In the genomic region with DNA sequence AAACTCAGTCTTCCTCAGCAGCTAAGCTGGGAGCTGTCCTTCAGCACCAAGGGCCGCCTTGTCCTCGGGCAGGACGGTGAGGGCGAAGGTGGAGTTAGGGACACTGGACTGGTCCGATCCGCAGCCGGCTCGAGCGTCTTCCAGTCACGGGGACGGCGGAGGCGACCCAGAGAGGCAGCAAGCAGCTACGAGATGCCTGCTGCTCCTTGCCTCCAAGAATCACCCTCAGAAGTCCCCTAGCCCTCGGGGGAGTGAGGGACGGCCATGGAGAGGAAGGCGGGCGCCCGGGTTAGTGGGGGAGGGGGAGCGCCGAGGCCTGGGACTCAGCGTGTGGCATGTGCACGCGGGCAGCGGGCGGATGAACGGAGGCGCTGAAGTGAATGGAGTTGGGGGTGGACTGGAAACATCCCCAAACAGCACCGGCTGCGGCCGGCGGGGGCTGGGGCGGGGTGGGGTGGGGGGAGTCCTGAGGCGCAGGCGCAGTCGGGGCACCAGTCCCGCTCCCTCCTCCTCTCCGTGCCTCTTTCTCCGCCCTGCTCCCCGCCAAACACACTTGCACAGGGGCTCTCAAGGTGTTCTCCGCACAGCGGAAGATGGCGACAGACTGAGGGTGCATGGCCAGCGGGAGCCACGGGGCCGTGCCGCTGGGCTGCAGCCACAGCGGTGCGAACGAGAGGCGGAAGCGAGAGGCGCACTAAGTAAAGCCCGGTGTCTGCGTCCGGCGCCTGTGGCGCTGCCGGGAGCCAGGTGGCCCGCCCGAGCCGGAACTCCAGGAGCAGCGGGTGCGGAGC, we compare ENCODE assay signal across 8 cellular contexts. TPM values are rescaled to one million over a fixed set of nuclear protein-coding genes. Genes with fewer than 3 reads are reported as not detected.
DNase-seq lines count a peak whose midpoint lies in the region; FAIRE-seq and TF ChIP-seq lines count a peak whose summit lies in the region.

TSS of gene NALF2 (plus strand) at position 492 of the 791 bp plus-strand sequence. CDS start 957 bp downstream, outside the sequence.

- 0 to 43% (median 4%) methylated on average over 11 to 57 of the region's 64 CpGs for WGBS in spleen, 5 donors

- H3K9me3 ChIP-seq in spleen: no peaks in the 10 kb centered on the region

- peaks cover 0 to 22% (median 3%) of the 10 kb centered on the region in 6 donors for H3K4me1 ChIP-seq in spleen

- TF ChIP-seq CTCF in spleen (IDR thresholded peaks at IDR 0.05 in 8 of 11, conservative IDR thresholded peaks at IDR 0.05 in 3 of 11): no peak

- no peak for FAIRE-seq in HTR-8/SVneo (lab: Jason Lieb, UNC)

- H3K27ac ChIP-seq in caudate nucleus (ENCODE audit: low read depth, low read length): peak within 1 kb of the TSS; percentile 52
- peak within 1 kb of the TSS in 1 of 8 donors; percentile 38 for H3K27ac ChIP-seq in spleen

- no peak for TF ChIP-seq POLR2A in spleen (IDR thresholded peaks at IDR 0.05)

- DNase-seq in COLO668 (lab: John Stamatoyannopoulos, UW; ENCODE audit: unreplicated experiment) (peak; percentile 80), HTR-8/SVneo (ENCODE audit: insufficient read length, low spot score) (peak; percentile 9), RPMI7951 (ENCODE audit: low read depth) (peak; percentile 43), caudate nucleus (lab: John Stamatoyannopoulos, UW) (peak in 49 of 61 donors; percentile 1 to 69 (median 29)), islet precursor cell (peak; percentile 90), spleen (no peak), amniotic stem cell (lab: John Stamatoyannopoulos, UW) (no peak), cortex of kidney (lab: John Stamatoyannopoulos, UW) (no peak)

- intact Hi-C loops in spleen (cut with DNase I; ENCODE audit: low total_unique reads): no loop called here

- H3K27me3 ChIP-seq in spleen (replicated peaks in 1 of 7): peaks cover 0 to 66% (median 27%) of the 10 kb centered on the region in 7 donors

- no peaks in the 10 kb centered on the region for H3K36me3 ChIP-seq in spleen

- H3K4me3 ChIP-seq in spleen: peak within 1 kb of the TSS; percentile 22 to 71 (median 38)

RNA-seq across cellular contexts. Expression of gene NALF2, which starts in this region (rescaled TPM):
- not detected in 2 replicates for total RNA-seq in RPMI7951 (2014; rRNA removed; shearing (Covaris generic))
- total RNA-seq in spleen: 1 to 10 TPM in 2 of 7 donors, under 1 TPM in 4, not detected in 1; 0.07 to 3.7 (median 0.46) TPM
- under 1 TPM in 2 of 3 donors, not detected in 1; 0.03 to 0.06 TPM for polyA plus RNA-seq in spleen

Comparison
In these comparisons a context has a peak if more than half of its experiments do, and no peak if none do; other contexts are left out.
1. Peak in DNase-seq in RPMI7951; RNA of the gene not detected or under 1 TPM.
2. DNase-seq: peak in COLO668 (single experiment), HTR-8/SVneo (single experiment), caudate nucleus (49 of 61) and islet precursor cell (single experiment); none in spleen (single experiment), amniotic stem cell (single experiment) and cortex of kidney (single experiment).